Comparison of ENCODE assay signal across 20 cellular contexts in genomic region chr2:16621348-16621747, GRCh38. TPM values are rescaled to one million over a fixed set of nuclear protein-coding genes. Genes with fewer than 3 reads are reported as not detected.
A peak's percentile ranks its signal among the peaks of the same experiment; 100 is the strongest.
DNase-seq lines count a peak whose midpoint lies in the region; ATAC-seq and TF ChIP-seq lines count a peak whose summit lies in the region.
"Had no signal": no experiment of that assay in that cellular context is flagged by ENCODE, and none has a peak within 500 bp of the region (broad histone marks: within the 10 kb centered on the region; RNA-seq: fewer than 3 reads in every experiment).

No MANE protein-coding gene starts in this region.

- peak overlapping the region in 1 of 5 donors; percentile 45 for H3K27ac ChIP-seq in stomach
- H3K27ac ChIP-seq: ascending aorta, C4-2B, hepatocyte had no signal

- ATAC-seq in natural killer cell (no peak), naive B cell (ENCODE audit: low read depth in 2 of 2) (no peak), HG03442 (IDR thresholded peaks at IDR 0.05; ENCODE audit: unreplicated experiment) (no peak)
- ATAC-seq in natural killer cell treated with Interleukin-12 subunit alpha and Interleukin-12 subunit beta and Interleukin-15 and Interleukin-18, amount 100 ng/mL, for 72 hours = no peak
- ATAC-seq: activated CD4-positive, alpha-beta T cell treated with anti-CD3 and anti-CD28 coated beads for 36 hours; activated T-cell treated with anti-CD3 and anti-CD28 coated beads, Interleukin-2, amount 50 U/mL, for 72 hours; effector memory CD8-positive, alpha-beta T cell; pancreas; stimulated activated effector memory CD8-positive, alpha-beta T cell treated with anti-CD3 and anti-CD28 coated beads, Interleukin-12 subunit alpha, Interleukin-12 subunit beta, amount 100 ng/mL, for 72 hours had no signal

- H3K27ac Mint-ChIP-seq in natural killer cell (peak overlapping the region; percentile 44 to 50), naive B cell (peak overlapping the region; percentile 87 to 97 (median 88)), glutamatergic neuron (ENCODE audit: unreplicated experiment) (no peak overlapping the region)
- peak overlapping the region in 1 of 2 donors; percentile 58 for H3K27ac Mint-ChIP-seq in natural killer cell treated with Interleukin-12 subunit alpha and Interleukin-12 subunit beta and Interleukin-15 and Interleukin-18, amount 100 ng/mL, for 72 hours
- H3K27ac Mint-ChIP-seq: activated CD4-positive, alpha-beta T cell treated with anti-CD3 and anti-CD28 coated beads for 36 hours; activated naive CD4-positive, alpha-beta T cell treated with anti-CD3 and anti-CD28 coated beads, Interleukin-2, amount 50 U/mL, for 24 hours; activated T-cell treated with anti-CD3 and anti-CD28 coated beads, Interleukin-2, amount 50 U/mL, for 72 hours; stimulated activated effector memory CD8-positive, alpha-beta T cell treated with anti-CD3 and anti-CD28 coated beads, Interleukin-12 subunit alpha, Interleukin-12 subunit beta, amount 100 ng/mL, for 72 hours had no signal

- no peaks in the 10 kb centered on the region for H3K27me3 Mint-ChIP-seq in natural killer cell (ENCODE audit: low read depth in 2 of 2)
- H3K27me3 Mint-ChIP-seq in natural killer cell treated with Interleukin-12 subunit alpha and Interleukin-12 subunit beta and Interleukin-15 and Interleukin-18, amount 100 ng/mL, for 72 hours = no peaks in the 10 kb centered on the region
- no peaks in the 10 kb centered on the region for H3K27me3 Mint-ChIP-seq in naive B cell
- H3K27me3 Mint-ChIP-seq in glutamatergic neuron (ENCODE audit: unreplicated experiment) = no peaks in the 10 kb centered on the region
- H3K27me3 Mint-ChIP-seq: activated CD4-positive, alpha-beta T cell treated with anti-CD3 and anti-CD28 coated beads for 36 hours; activated naive CD4-positive, alpha-beta T cell treated with anti-CD3 and anti-CD28 coated beads, Interleukin-2, amount 50 U/mL, for 24 hours; effector memory CD8-positive, alpha-beta T cell had no signal

- DNase-seq in natural killer cell (no peak), fibroblast of gingiva (ENCODE audit: low read depth) (peak; percentile 13), naive B cell (no peak), stomach (no peak), NCI-H2196 treated with DMSO at 0.1 percent for 48 hours (lab: John Stamatoyannopoulos, UW; ENCODE audit: unreplicated experiment) (no peak), glutamatergic neuron (no peak)
- DNase-seq in natural killer cell treated with Interleukin-12 subunit alpha and Interleukin-12 subunit beta and Interleukin-15 and Interleukin-18, amount 100 ng/mL, for 72 hours (ENCODE audit: low spot score) = no peak
- DNase-seq: activated CD4-positive, alpha-beta T cell treated with anti-CD3 and anti-CD28 coated beads for 36 hours; activated T-cell treated with anti-CD3 and anti-CD28 coated beads, Interleukin-2, amount 50 U/mL, for 72 hours; effector memory CD8-positive, alpha-beta T cell; NCI-H1105 treated with DMSO at 0.1 percent for 48 hours; NCI-H526; pancreas; sigmoid colon had no signal

- no peak for TF ChIP-seq EP300 in stomach (IDR thresholded peaks at IDR 0.05)

- peaks cover 11 to 52% (median 33%) of the 10 kb centered on the region in 4 donors for H3K4me1 ChIP-seq in stomach
- H3K4me1 ChIP-seq: ascending aorta had no signal

- TF ChIP-seq POLR2A in stomach (IDR thresholded peaks at IDR 0.05) = no peak

- intact Hi-C loops in natural killer cell (cut with micrococcal nuclease) = no loop called here
- intact Hi-C loops in stomach (cut with DNase I; ENCODE audit: low total_unique reads) = no loop called here

- H3K9me3 Mint-ChIP-seq in natural killer cell (no peaks in the 10 kb centered on the region), naive B cell (no peaks in the 10 kb centered on the region), glutamatergic neuron (ENCODE audit: unreplicated experiment) (peaks cover 2% of the 10 kb centered on the region)
- H3K9me3 Mint-ChIP-seq in natural killer cell treated with Interleukin-12 subunit alpha and Interleukin-12 subunit beta and Interleukin-15 and Interleukin-18, amount 100 ng/mL, for 72 hours = no peaks in the 10 kb centered on the region
- H3K9me3 Mint-ChIP-seq: activated naive CD4-positive, alpha-beta T cell treated with anti-CD3 and anti-CD28 coated beads, Interleukin-2, amount 50 U/mL, for 24 hours; activated T-cell treated with anti-CD3 and anti-CD28 coated beads, Interleukin-2, amount 50 U/mL, for 72 hours; effector memory CD8-positive, alpha-beta T cell; stimulated activated effector memory CD8-positive, alpha-beta T cell treated with anti-CD3 and anti-CD28 coated beads, Interleukin-12 subunit alpha, Interleukin-12 subunit beta, amount 100 ng/mL, for 72 hours had no signal

- H3K36me3 Mint-ChIP-seq in natural killer cell = peaks cover 26% of the 10 kb centered on the region
- H3K36me3 Mint-ChIP-seq in natural killer cell treated with Interleukin-12 subunit alpha and Interleukin-12 subunit beta and Interleukin-15 and Interleukin-18, amount 100 ng/mL, for 72 hours = peaks cover 9% of the 10 kb centered on the region
- peaks cover 16 to 27% of the 10 kb centered on the region in 2 donors for H3K36me3 Mint-ChIP-seq in naive B cell
- peaks cover 3% of the 10 kb centered on the region for H3K36me3 Mint-ChIP-seq in glutamatergic neuron (ENCODE audit: unreplicated experiment)
- H3K36me3 Mint-ChIP-seq: activated naive CD4-positive, alpha-beta T cell treated with anti-CD3 and anti-CD28 coated beads, Interleukin-2, amount 50 U/mL, for 24 hours had no signal

- WGBS in stomach, 5 donors = 71 to 86% (median 79%) methylated on average over 4 of the region's 4 CpGs

- no peaks in the 10 kb centered on the region for H3K9me3 ChIP-seq in stomach
- H3K9me3 ChIP-seq: ascending aorta, pancreas, sigmoid colon had no signal

- H3K36me3 ChIP-seq in stomach = peaks cover 0 to 36% (median 10%) of the 10 kb centered on the region in 4 donors
- H3K36me3 ChIP-seq: pancreas had no signal

- no peak overlapping the region for H3K4me3 Mint-ChIP-seq in natural killer cell
- no peak overlapping the region for H3K4me3 Mint-ChIP-seq in natural killer cell treated with Interleukin-12 subunit alpha and Interleukin-12 subunit beta and Interleukin-15 and Interleukin-18, amount 100 ng/mL, for 72 hours
- peak overlapping the region in 3 of 8 donors; percentile 50 to 77 (median 77) for H3K4me3 Mint-ChIP-seq in naive B cell
- H3K4me3 Mint-ChIP-seq in glutamatergic neuron (ENCODE audit: unreplicated experiment) = no peak overlapping the region
- H3K4me3 Mint-ChIP-seq: activated CD4-positive, alpha-beta T cell treated with anti-CD3 and anti-CD28 coated beads for 36 hours; activated naive CD4-positive, alpha-beta T cell treated with anti-CD3 and anti-CD28 coated beads, Interleukin-2, amount 50 U/mL, for 24 hours; activated T-cell treated with anti-CD3 and anti-CD28 coated beads, Interleukin-2, amount 50 U/mL, for 72 hours; effector memory CD8-positive, alpha-beta T cell; stimulated activated effector memory CD8-positive, alpha-beta T cell treated with anti-CD3 and anti-CD28 coated beads, Interleukin-12 subunit alpha, Interleukin-12 subunit beta, amount 100 ng/mL, for 72 hours had no signal

- H3K4me1 Mint-ChIP-seq in natural killer cell (peaks cover 68 to 72% of the 10 kb centered on the region in 2 donors), naive B cell (peaks cover 69 to 78% (median 78%) of the 10 kb centered on the region in 3 donors), glutamatergic neuron (ENCODE audit: low read depth, unreplicated experiment) (peaks cover 3% of the 10 kb centered on the region)
- peaks cover 41 to 52% of the 10 kb centered on the region in 2 donors for H3K4me1 Mint-ChIP-seq in natural killer cell treated with Interleukin-12 subunit alpha and Interleukin-12 subunit beta and Interleukin-15 and Interleukin-18, amount 100 ng/mL, for 72 hours (ENCODE audit: low read depth in 2 of 2)

- TF ChIP-seq CTCF in natural killer cell (IDR thresholded peaks at IDR 0.05) = no peak
- TF ChIP-seq CTCF in stomach (IDR thresholded peaks at IDR 0.05) = no peak
- TF ChIP-seq CTCF in glutamatergic neuron (IDR thresholded peaks at IDR 0.05; ENCODE audit: partially characterized antibody, unreplicated experiment) = no peak

- H3K4me3 ChIP-seq in stomach = no peak overlapping the region
- H3K4me3 ChIP-seq: ascending aorta, hepatocyte, pancreas, sigmoid colon had no signal

- no peaks in the 10 kb centered on the region for H3K27me3 ChIP-seq in stomach
- H3K27me3 ChIP-seq: ascending aorta, hepatocyte, pancreas, sigmoid colon had no signal

RNA-seq across cellular contexts. Expression of gene CYRIA, which starts 44.3 kb away (rescaled TPM):
- total RNA-seq in natural killer cell (10 to 100 TPM; 37.4 to 54.8 (median 38.5) TPM), stomach (10 to 100 TPM in 2 of 5 donors, 1 to 10 TPM in 2, under 1 TPM in 1; under 0.01 to 12.7 (median 3.3) TPM), glutamatergic neuron (ENCODE audit: unreplicated experiment) (19.3 TPM)
- 10 to 100 TPM in 1 of 2 donors, 1 to 10 TPM in 1; 5.1 to 13.3 TPM for total RNA-seq in natural killer cell treated with Interleukin-12 subunit alpha and Interleukin-12 subunit beta and Interleukin-15 and Interleukin-18, amount 100 ng/mL, for 72 hours
- polyA plus RNA-seq in naive B cell (ENCODE audit: low read depth in 6 of 6) (10 to 100 TPM; 14.7 to 24.5 (median 17.6) TPM), stomach (1 to 10 TPM; 1.9 to 4.4 (median 3.2) TPM)
